In genomic region chr1:197913495-197914276, GRCh38 we compare ENCODE assay signal across 15 cellular contexts. TPM values are rescaled to one million over a fixed set of nuclear protein-coding genes. Genes with fewer than 3 reads are reported as not detected.
DNase-seq lines count a peak whose midpoint lies in the region; ATAC-seq and TF ChIP-seq lines count a peak whose summit lies in the region.
"Had no signal": no experiment of that assay in that cellular context is flagged by ENCODE, and none has a peak within 500 bp of the region (broad histone marks: within the 10 kb centered on the region; RNA-seq: fewer than 3 reads in every experiment).

No MANE protein-coding gene starts in this region.

- peaks cover 63 to 89% (median 76%) of the 10 kb centered on the region in 4 donors for H3K4me1 ChIP-seq in esophagus muscularis mucosa

- H3K9me3 ChIP-seq in esophagus muscularis mucosa = no peaks in the 10 kb centered on the region
- H3K9me3 ChIP-seq: A549, stomach had no signal

- no peak for TF ChIP-seq EP300 in esophagus muscularis mucosa (IDR thresholded peaks at IDR 0.05)

- no peak for DNase-seq in activated CD4-positive, alpha-beta T cell treated with anti-CD3 and anti-CD28 coated beads, Interleukin-2, amount 10 ng/mL, durations not matched to agents 24 days and 14 days
- no peak for DNase-seq in activated CD4-positive, alpha-beta T cell treated with anti-CD3 and anti-CD28 coated beads, Interleukin-2, amount 50 U/mL, for 4 hours
- DNase-seq in GM10266 (ENCODE audit: extremely low spot score) (peak; percentile 11), esophagus muscularis mucosa (ENCODE audit: extremely low spot score) (no peak), H4 (ENCODE audit: low spot score) (no peak)
- no peak for DNase-seq in activated naive CD8-positive, alpha-beta T cell treated with anti-CD3 and anti-CD28 coated beads, Interleukin-2, amount 10 ng/mL, durations not matched to agents 7 days and 5 days
- DNase-seq: KG1, NCI-H1105, SHP77, stomach had no signal

- 19% methylated on average over 26 of the region's 26 CpGs for WGBS in esophagus muscularis mucosa

- no peak for TF ChIP-seq CTCF in GM10266 (IDR thresholded peaks at IDR 0.05; ENCODE audit: control insufficient read depth, insufficient read depth, low read depth, missing control alignments)
- TF ChIP-seq CTCF in nephron (IDR thresholded peaks at IDR 0.05; ENCODE audit: unreplicated experiment in 3 of 3) = no peak
- no peak for TF ChIP-seq CTCF in esophagus muscularis mucosa (IDR thresholded peaks at IDR 0.05)

- H3K4me1 Mint-ChIP-seq in activated CD4-positive, alpha-beta T cell treated with anti-CD3 and anti-CD28 coated beads, Interleukin-2, amount 10 ng/mL, durations not matched to agents 24 days and 14 days = peaks cover 72% of the 10 kb centered on the region
- H3K4me1 Mint-ChIP-seq in activated naive CD8-positive, alpha-beta T cell treated with anti-CD3 and anti-CD28 coated beads, Interleukin-2, amount 10 ng/mL, durations not matched to agents 7 days and 5 days = peaks cover 78% of the 10 kb centered on the region
- H3K4me1 Mint-ChIP-seq in nephron = peaks cover 64% of the 10 kb centered on the region

- H3K27me3 ChIP-seq in esophagus muscularis mucosa = peaks cover 0 to 100% (median 98%) of the 10 kb centered on the region in 4 donors

- H3K36me3 Mint-ChIP-seq in activated CD4-positive, alpha-beta T cell treated with anti-CD3 and anti-CD28 coated beads, Interleukin-2, amount 10 ng/mL, durations not matched to agents 24 days and 14 days (ENCODE audit: low read depth) = no peaks in the 10 kb centered on the region
- H3K36me3 Mint-ChIP-seq in activated naive CD8-positive, alpha-beta T cell treated with anti-CD3 and anti-CD28 coated beads, Interleukin-2, amount 10 ng/mL, durations not matched to agents 7 days and 5 days = peaks cover 1% of the 10 kb centered on the region
- no peaks in the 10 kb centered on the region for H3K36me3 Mint-ChIP-seq in nephron (ENCODE audit: low read depth)

- no peak overlapping the region for H3K4me3 ChIP-seq in esophagus muscularis mucosa
- H3K4me3 ChIP-seq: A549, lung had no signal

- no peak for ATAC-seq in activated naive CD8-positive, alpha-beta T cell treated with anti-CD3 and anti-CD28 coated beads, Interleukin-2, amount 10 ng/mL, durations not matched to agents 7 days and 5 days (ENCODE audit: low read depth)
- no peak for ATAC-seq in GM21447 (IDR thresholded peaks at IDR 0.05; ENCODE audit: unreplicated experiment)
- ATAC-seq: A549 had no signal

- POLR2A ChIA-PET in activated naive CD8-positive, alpha-beta T cell treated with anti-CD3 and anti-CD28 coated beads, Interleukin-2, amount 10 ng/mL, durations not matched to agents 7 days and 5 days (lab: Charles Lee) = interaction anchor here (1.3 kb wide), 1 partner anchor 11 kb away, joined by 6 read pairs; the partner anchor contains the start of gene C1orf53

- peaks cover 5% of the 10 kb centered on the region for H3K9me3 Mint-ChIP-seq in activated CD4-positive, alpha-beta T cell treated with anti-CD3 and anti-CD28 coated beads, Interleukin-2, amount 10 ng/mL, durations not matched to agents 24 days and 14 days
- no peaks in the 10 kb centered on the region for H3K9me3 Mint-ChIP-seq in activated naive CD8-positive, alpha-beta T cell treated with anti-CD3 and anti-CD28 coated beads, Interleukin-2, amount 10 ng/mL, durations not matched to agents 7 days and 5 days
- H3K9me3 Mint-ChIP-seq in nephron = no peaks in the 10 kb centered on the region

- no peak overlapping the region for H3K27ac Mint-ChIP-seq in activated CD4-positive, alpha-beta T cell treated with anti-CD3 and anti-CD28 coated beads, Interleukin-2, amount 10 ng/mL, durations not matched to agents 24 days and 14 days
- H3K27ac Mint-ChIP-seq in activated naive CD8-positive, alpha-beta T cell treated with anti-CD3 and anti-CD28 coated beads, Interleukin-2, amount 10 ng/mL, durations not matched to agents 7 days and 5 days = no peak overlapping the region
- no peak overlapping the region for H3K27ac Mint-ChIP-seq in nephron

- H3K27ac ChIP-seq in esophagus muscularis mucosa (replicated peaks in 1 of 4) = no peak overlapping the region
- H3K27ac ChIP-seq: A549, stomach had no signal

- TF ChIP-seq POLR2A in esophagus muscularis mucosa (IDR thresholded peaks at IDR 0.05; ENCODE audit: low read depth) = no peak

- H3K36me3 ChIP-seq in esophagus muscularis mucosa = no peaks in the 10 kb centered on the region
- H3K36me3 ChIP-seq: stomach had no signal

- peaks cover 96% of the 10 kb centered on the region for H3K27me3 Mint-ChIP-seq in activated CD4-positive, alpha-beta T cell treated with anti-CD3 and anti-CD28 coated beads, Interleukin-2, amount 10 ng/mL, durations not matched to agents 24 days and 14 days
- peaks cover 98% of the 10 kb centered on the region for H3K27me3 Mint-ChIP-seq in activated naive CD8-positive, alpha-beta T cell treated with anti-CD3 and anti-CD28 coated beads, Interleukin-2, amount 10 ng/mL, durations not matched to agents 7 days and 5 days
- peaks cover 100% of the 10 kb centered on the region for H3K27me3 Mint-ChIP-seq in nephron (ENCODE audit: low read depth)

- peak overlapping the region; percentile 77 for H3K4me3 Mint-ChIP-seq in activated CD4-positive, alpha-beta T cell treated with anti-CD3 and anti-CD28 coated beads, Interleukin-2, amount 10 ng/mL, durations not matched to agents 24 days and 14 days
- peak overlapping the region; percentile 93 for H3K4me3 Mint-ChIP-seq in activated naive CD8-positive, alpha-beta T cell treated with anti-CD3 and anti-CD28 coated beads, Interleukin-2, amount 10 ng/mL, durations not matched to agents 7 days and 5 days
- peak overlapping the region; percentile 10 to 68 (median 33) for H3K4me3 Mint-ChIP-seq in nephron

- intact Hi-C loops in activated CD4-positive, alpha-beta T cell treated with anti-CD3 and anti-CD28 coated beads, Interleukin-2, amount 10 ng/mL, durations not matched to agents 24 days and 14 days (cut with micrococcal nuclease) = loop anchor here (10.0 kb wide), 1 partner anchor 441 kb away; no protein-coding TSS in a partner anchor
- intact Hi-C loops in esophagus muscularis mucosa (cut with DNase I) = no loop called here

RNA-seq across cellular contexts. Expression of gene LHX9, which starts 3.5 kb away (rescaled TPM):
- 0.02 and 0.05 TPM in 2 replicates for total RNA-seq in activated CD4-positive, alpha-beta T cell treated with anti-CD3 and anti-CD28 coated beads, Interleukin-2, amount 10 ng/mL, durations not matched to agents 24 days and 14 days
- total RNA-seq in activated naive CD8-positive, alpha-beta T cell treated with anti-CD3 and anti-CD28 coated beads, Interleukin-2, amount 10 ng/mL, durations not matched to agents 7 days and 5 days = not detected
- not detected for total RNA-seq in esophagus muscularis mucosa
- 0.39 and 1.0 TPM in 2 replicates for total RNA-seq in H4 (2014; rRNA removed; shearing (Covaris generic))
- total RNA-seq: stomach had no signal

RNA-seq across cellular contexts. Expression of gene C1orf53, which starts 11.3 kb away (rescaled TPM):
- 1.0 and 1.3 TPM in 2 replicates for total RNA-seq in activated CD4-positive, alpha-beta T cell treated with anti-CD3 and anti-CD28 coated beads, Interleukin-2, amount 10 ng/mL, durations not matched to agents 24 days and 14 days
- under 1 TPM in 1 of 2 experiments, not detected in 1; 0.75 TPM for total RNA-seq in activated naive CD8-positive, alpha-beta T cell treated with anti-CD3 and anti-CD28 coated beads, Interleukin-2, amount 10 ng/mL, durations not matched to agents 7 days and 5 days
- 1 to 10 TPM in 1 of 4 donors, under 1 TPM in 1, not detected in 2; 0.83 to 5.4 TPM for total RNA-seq in esophagus muscularis mucosa
- total RNA-seq in H4 (2014; rRNA removed; shearing (Covaris generic)) = 3.3 and 8.6 TPM in 2 replicates
- total RNA-seq: skeletal muscle tissue, stomach had no signal

Comparison
In these comparisons a context has a peak if more than half of its experiments do, and no peak if none do; other contexts are left out.
1. H3K4me3 Mint-ChIP-seq: peak in every context shown above with its lines; median percentile 93 in activated naive CD8-positive, alpha-beta T cell treated with anti-CD3 and anti-CD28 coated beads, Interleukin-2, amount 10 ng/mL, durations not matched to agents 7 days and 5 days; 77 in activated CD4-positive, alpha-beta T cell treated with anti-CD3 and anti-CD28 coated beads, Interleukin-2, amount 10 ng/mL, durations not matched to agents 24 days and 14 days; 33 in nephron.